Comparison of ENCODE assay signal across 9 cellular contexts in the genomic region with DNA sequence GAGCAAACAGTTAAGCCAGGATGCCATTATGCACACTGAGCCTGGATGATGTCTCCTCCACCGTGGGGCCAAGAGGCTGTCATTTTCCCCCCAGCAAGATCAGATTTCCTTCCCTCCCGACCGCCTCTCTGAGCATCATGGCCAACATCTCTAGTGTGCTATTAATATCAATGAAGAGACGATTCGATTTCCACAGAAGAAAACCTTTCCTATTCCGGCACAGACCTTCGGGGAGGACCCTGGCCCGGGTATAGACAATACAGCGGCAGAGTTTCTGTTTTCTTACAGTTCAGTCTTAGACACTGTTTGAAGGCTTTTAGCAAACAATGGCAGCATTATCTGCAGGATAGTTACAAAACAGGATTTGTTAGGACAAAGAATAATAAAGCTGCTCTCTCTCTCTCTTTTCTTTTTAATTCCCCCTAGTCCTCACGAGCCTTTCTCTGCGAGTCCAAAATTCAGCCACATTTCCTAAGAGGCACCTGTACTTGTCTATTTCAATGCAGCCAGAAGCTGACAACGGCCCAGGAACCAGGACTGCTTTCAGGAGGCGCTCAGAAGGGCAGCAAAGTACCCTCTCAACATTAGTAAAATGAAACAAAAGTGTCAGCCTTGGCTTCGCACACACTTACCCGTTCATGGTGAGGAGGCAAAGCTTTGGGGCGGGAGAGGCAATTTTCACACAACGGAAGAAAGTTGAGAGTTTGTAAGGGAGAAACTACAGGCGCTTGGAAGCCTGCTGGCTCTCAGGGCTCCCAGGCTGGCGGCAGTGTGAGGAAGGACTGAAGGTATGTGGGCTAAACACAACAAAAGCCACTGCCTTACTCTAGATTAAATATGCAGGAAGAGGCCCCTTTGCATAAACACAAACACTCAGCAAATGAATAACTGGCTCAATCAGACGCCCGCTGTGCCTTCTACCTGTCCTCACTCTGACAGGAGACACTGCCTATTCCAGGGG.
DNase-seq lines count a peak whose midpoint lies in the region; ATAC-seq and TF ChIP-seq lines count a peak whose summit lies in the region.
"Had no signal": no experiment of that assay in that cellular context is flagged by ENCODE, and none has a peak within 500 bp of the region (broad histone marks: within the 10 kb centered on the region; RNA-seq: fewer than 3 reads in every experiment).

No MANE protein-coding gene starts in this region.

- H3K27ac Mint-ChIP-seq in activated CD8-positive, alpha-beta T cell treated with anti-CD3 and anti-CD28 coated beads, Interleukin-2, amount 10 ng/mL, durations not matched to agents 7 days and 5 days = peak overlapping the region; percentile 92
- peak overlapping the region; percentile 80 to 93 for H3K27ac Mint-ChIP-seq in natural killer cell

- no peak for TF ChIP-seq EP300 in transverse colon (IDR thresholded peaks at IDR 0.05; ENCODE audit: low read depth)

- H3K36me3 Mint-ChIP-seq in activated CD8-positive, alpha-beta T cell treated with anti-CD3 and anti-CD28 coated beads, Interleukin-2, amount 10 ng/mL, durations not matched to agents 7 days and 5 days (ENCODE audit: low read depth) = peaks cover 5% of the 10 kb centered on the region
- H3K36me3 Mint-ChIP-seq in natural killer cell = no peaks in the 10 kb centered on the region

- H3K4me3 Mint-ChIP-seq in activated CD8-positive, alpha-beta T cell treated with anti-CD3 and anti-CD28 coated beads, Interleukin-2, amount 10 ng/mL, durations not matched to agents 7 days and 5 days = peak overlapping the region; percentile 89
- H3K4me3 Mint-ChIP-seq in natural killer cell = peak overlapping the region; percentile 93

- intact Hi-C loops in natural killer cell (cut with micrococcal nuclease) (loop anchor here (5.0 kb wide), 2 partner anchors 277 to 298 kb away; partner anchors contain the start of gene FOXP1), transverse colon (cut with DNase I; ENCODE audit: low total_unique reads) (loop anchor here (10.0 kb wide), 3 partner anchors 171 to 591 kb away; no protein-coding TSS in a partner anchor)

- H3K36me3 ChIP-seq in transverse colon = no peaks in the 10 kb centered on the region

- H3K9me3 Mint-ChIP-seq in activated CD8-positive, alpha-beta T cell treated with anti-CD3 and anti-CD28 coated beads, Interleukin-2, amount 10 ng/mL, durations not matched to agents 7 days and 5 days (ENCODE audit: insufficient read depth) = no peaks in the 10 kb centered on the region
- no peaks in the 10 kb centered on the region for H3K9me3 Mint-ChIP-seq in natural killer cell

- peak; percentile 38 for ATAC-seq in activated CD8-positive, alpha-beta T cell treated with anti-CD3 and anti-CD28 coated beads, Interleukin-2, amount 10 ng/mL, durations not matched to agents 7 days and 5 days
- ATAC-seq in natural killer cell (peak; percentile 64 to 74 (median 64)), GM18519 (IDR thresholded peaks at IDR 0.05; ENCODE audit: low FRiP score, unreplicated experiment) (no peak)

- peak overlapping the region; percentile 68 to 84 (median 82) for H3K27ac ChIP-seq in transverse colon
- H3K27ac ChIP-seq: 22Rv1 had no signal

- H3K4me3 ChIP-seq in transverse colon = peak overlapping the region in 3 of 4 donors; percentile 22 to 37 (median 23)

- in situ Hi-C loops in transverse colon (cut with MboI; ENCODE audit: low pct_ligation_motif_present in 1 of 4, low pct_unique_long_range_greater_than_20kb in 1 of 4, low sequenced_read_pairs in 3 of 4) = loop anchor here in 1 of 4 donors (25.0 kb wide), 1 partner anchor 282 kb away; the partner anchor contains the start of gene FOXP1

- CTCF ChIA-PET in activated CD8-positive, alpha-beta T cell treated with anti-CD3 and anti-CD28 coated beads, Interleukin-2, amount 10 ng/mL, durations not matched to agents 7 days and 5 days (lab: Charles Lee) = interaction anchor here (0.6 to 2.7 kb wide), 12 partner anchors 9 to 755 kb away, joined by 3 to 8 read pairs (median 4); no protein-coding TSS in a partner anchor

- H3K4me1 Mint-ChIP-seq in activated CD8-positive, alpha-beta T cell treated with anti-CD3 and anti-CD28 coated beads, Interleukin-2, amount 10 ng/mL, durations not matched to agents 7 days and 5 days (ENCODE audit: low read depth) = peaks cover 80% of the 10 kb centered on the region
- H3K4me1 Mint-ChIP-seq in natural killer cell = peaks cover 58 to 60% of the 10 kb centered on the region in 2 donors

- H3K9me3 ChIP-seq in transverse colon = no peaks in the 10 kb centered on the region

- no peaks in the 10 kb centered on the region for H3K27me3 ChIP-seq in transverse colon

- TF ChIP-seq CTCF in natural killer cell (IDR thresholded peaks at IDR 0.05) (no peak), transverse colon (IDR thresholded peaks at IDR 0.05) (no peak)

- no peak for TF ChIP-seq POLR2A in transverse colon (IDR thresholded peaks at IDR 0.05)

- DNase-seq in DMS 273 (lab: John Stamatoyannopoulos, UW; ENCODE audit: unreplicated experiment) (peak; percentile 70), DMS 273 treated with DMSO at 0.1 percent for 48 hours (lab: John Stamatoyannopoulos, UW) (no peak), foreskin melanocyte (peak; percentile 58), natural killer cell (no peak), transverse colon (peak; percentile 19), DMS53 treated with DMSO at 0.1 percent for 48 hours (lab: John Stamatoyannopoulos, UW; ENCODE audit: unreplicated experiment) (no peak)
- DNase-seq in activated CD8-positive, alpha-beta T cell treated with anti-CD3 and anti-CD28 coated beads, Interleukin-2, amount 10 ng/mL, durations not matched to agents 7 days and 5 days = peak; percentile 46

- no peaks in the 10 kb centered on the region for H3K27me3 Mint-ChIP-seq in activated CD8-positive, alpha-beta T cell treated with anti-CD3 and anti-CD28 coated beads, Interleukin-2, amount 10 ng/mL, durations not matched to agents 7 days and 5 days (ENCODE audit: low read depth)
- H3K27me3 Mint-ChIP-seq in natural killer cell (ENCODE audit: low read depth in 2 of 2) = no peaks in the 10 kb centered on the region

- peaks cover 10 to 57% (median 29%) of the 10 kb centered on the region in 4 donors for H3K4me1 ChIP-seq in transverse colon

- POLR2A ChIA-PET in activated CD8-positive, alpha-beta T cell treated with anti-CD3 and anti-CD28 coated beads, Interleukin-2, amount 10 ng/mL, durations not matched to agents 7 days and 5 days (lab: Charles Lee) = interaction anchor here (0.5 to 2.7 kb wide), 6 partner anchors 31 to 279 kb away, joined by 3 to 13 read pairs (median 7); no protein-coding TSS in a partner anchor

- 17% methylated on average over 13 to 21 of the region's 21 CpGs for WGBS in transverse colon (ENCODE audit: low coverage in 1 of 2), 2 donors

Comparison
In these comparisons a context has a peak if more than half of its experiments do, and no peak if none do; other contexts are left out.
1. DNase-seq: peak in DMS 273 (single experiment), activated CD8-positive, alpha-beta T cell treated with anti-CD3 and anti-CD28 coated beads, Interleukin-2, amount 10 ng/mL, durations not matched to agents 7 days and 5 days (single experiment), foreskin melanocyte (single experiment) and transverse colon (single experiment); none in DMS 273 treated with DMSO at 0.1 percent for 48 hours (single experiment), natural killer cell (single experiment) and DMS53 treated with DMSO at 0.1 percent for 48 hours (single experiment).